ENCODE assay signal across 10 cellular contexts in genomic region chr1:39720094-39720999, GRCh38. TPM values are rescaled to one million over a fixed set of nuclear protein-coding genes. Genes with fewer than 3 reads are reported as not detected.
DNase-seq lines count a peak whose midpoint lies in the region; FAIRE-seq and TF ChIP-seq lines count a peak whose summit lies in the region.
"Had no signal": no experiment of that assay in that cellular context is flagged by ENCODE, and none has a peak within 500 bp of the region (broad histone marks: within the 10 kb centered on the region; RNA-seq: fewer than 3 reads in every experiment).

No MANE protein-coding gene starts in this region.

- intact Hi-C loops in thyroid gland (cut with DNase I) = no loop called here

- H4K20me1 ChIP-seq in keratinocyte (ENCODE audit: control insufficient read depth, extremely low read depth, insufficient read depth, low read length) = no peaks in the 10 kb centered on the region

- DNase-seq in COR-L47 (lab: John Stamatoyannopoulos, UW) (peak; percentile 80), HS-27A (ENCODE audit: low read depth) (peak; percentile 43), NCI-H748 (lab: John Stamatoyannopoulos, UW; ENCODE audit: unreplicated experiment) (peak; percentile 92), keratinocyte (ENCODE audit: low read depth, low spot score) (no peak), thyroid gland (no peak), occipital lobe (lab: John Stamatoyannopoulos, UW) (no peak), T-helper 9 cell (no peak)

- peaks cover 5% of the 10 kb centered on the region for H3K27me3 ChIP-seq in keratinocyte (ENCODE audit: control insufficient read depth, extremely low read depth, insufficient read depth, low read length)
- H3K27me3 ChIP-seq in thyroid gland = no peaks in the 10 kb centered on the region

- no peak overlapping the region for H2AFZ ChIP-seq in keratinocyte (ENCODE audit: control insufficient read depth, low read length)

- no peaks in the 10 kb centered on the region for H3K9me3 ChIP-seq in keratinocyte (ENCODE audit: control insufficient read depth, low read depth, low read length)
- no peaks in the 10 kb centered on the region for H3K9me3 ChIP-seq in thyroid gland

- H3K27ac ChIP-seq in keratinocyte (ENCODE audit: control insufficient read depth, insufficient read depth, low read length) = no peak overlapping the region
- H3K27ac ChIP-seq in thyroid gland = no peak overlapping the region

- peak; percentile 65 for FAIRE-seq in keratinocyte (lab: Jason Lieb, UNC)

- WGBS in thyroid gland, 2 donors = 41 to 45% methylated on average over 7 of the region's 7 CpGs

- peaks cover 4% of the 10 kb centered on the region for H3K4me1 ChIP-seq in keratinocyte (ENCODE audit: control insufficient read depth, extremely low read depth, insufficient read depth, low read length)
- H3K4me1 ChIP-seq in thyroid gland = no peaks in the 10 kb centered on the region

- no peaks in the 10 kb centered on the region for H3K79me2 ChIP-seq in keratinocyte (ENCODE audit: control insufficient read depth, insufficient read depth, low read length)

- no peak overlapping the region for H3K9ac ChIP-seq in keratinocyte (ENCODE audit: control insufficient read depth, extremely low read depth, insufficient read depth, low read length)

- H3K4me3 ChIP-seq in keratinocyte (ENCODE audit: control insufficient read depth in 2 of 3, extremely low read depth in 1 of 3, insufficient read depth in 2 of 3, low read depth in 1 of 3, low read length in 3 of 3) = no peak overlapping the region
- no peak overlapping the region for H3K4me3 ChIP-seq in thyroid gland (replicated peaks in 1 of 3)

- H3K4me3 Mint-ChIP-seq in brain = peak overlapping the region in 1 of 5 experiments; percentile 7
- H3K4me3 Mint-ChIP-seq: IgD-negative memory B cell had no signal

- H3K9me1 ChIP-seq in keratinocyte (ENCODE audit: control insufficient read depth, extremely low read depth, insufficient read depth, low read length) = no peaks in the 10 kb centered on the region

- H3K27me3 Mint-ChIP-seq in brain = peaks cover 55% of the 10 kb centered on the region

- H3K36me3 Mint-ChIP-seq in brain = no peaks in the 10 kb centered on the region
- H3K36me3 Mint-ChIP-seq: IgD-negative memory B cell had no signal

- TF ChIP-seq CTCF in brain (conservative IDR thresholded peaks at IDR 0.05) (peak; percentile 79 to 80), keratinocyte (optimal IDR thresholded peaks at IDR 0.05 in 1 of 3, IDR thresholded peaks at IDR 0.05 in 1 of 3, conservative IDR thresholded peaks at IDR 0.05 in 1 of 3; ENCODE audit: extremely low read depth in 1 of 3, insufficient read depth in 2 of 3, low read length in 3 of 3) (peak in 2 of 3 experiments; percentile 16 to 47), thyroid gland (IDR thresholded peaks at IDR 0.05) (peak; percentile 51 to 90 (median 68))

- H3K9me3 Mint-ChIP-seq in brain = no peaks in the 10 kb centered on the region
- H3K9me3 Mint-ChIP-seq: IgD-negative memory B cell had no signal

- no peak for TF ChIP-seq POLR2A in thyroid gland (IDR thresholded peaks at IDR 0.05)

- dilution Hi-C loops in keratinocyte (cut with MboI; ENCODE audit: extremely low pct_ligation_motif_present, low sequenced_read_pairs) = no loop called here

- no peak overlapping the region for H3K27ac Mint-ChIP-seq in brain
- H3K27ac Mint-ChIP-seq: IgD-negative memory B cell had no signal

- H3K4me1 Mint-ChIP-seq in brain = peaks cover 5% of the 10 kb centered on the region

- H3K36me3 ChIP-seq in keratinocyte (ENCODE audit: control insufficient read depth in 2 of 2, extremely low read depth in 1 of 2, insufficient read depth in 2 of 2, low read length in 2 of 2) (no peaks in the 10 kb centered on the region), thyroid gland (no peaks in the 10 kb centered on the region)

- no peak overlapping the region for H3K4me2 ChIP-seq in keratinocyte (ENCODE audit: control insufficient read depth, extremely low read depth, insufficient read depth, low read depth, low read length)

RNA-seq across cellular contexts. Expression of gene PPIE, which starts 18.3 kb away (rescaled TPM):
- polyA plus RNA-seq in brain (ENCODE audit: insufficient read depth, low read depth, low replicate concordance) = 78.5 TPM
- polyA plus RNA-seq in keratinocyte = 60.6 to 66.4 TPM (median 60.6 TPM) in 3 replicates
- polyA plus RNA-seq in keratinocyte (2011; ENCODE audit: low read depth) = 48.8 TPM
- polyA plus RNA-seq in keratinocyte (2011; cell fraction: cytosol; rRNA removed) = 44.6 and 60.6 TPM in 2 replicates
- 35.4 and 38.6 TPM in 2 replicates for polyA plus RNA-seq in keratinocyte (2011; cell fraction: nucleus; rRNA removed)
- polyA plus RNA-seq in keratinocyte (2012; ENCODE audit: low replicate concordance) = 47.0 and 50.2 TPM in 2 replicates
- polyA minus RNA-seq in keratinocyte = 15.3 to 32.9 TPM (median 32.9 TPM) in 3 replicates
- 14.2 TPM for polyA minus RNA-seq in keratinocyte (2011; cell fraction: cytosol; rRNA and poly(A)+ RNA removed)
- 7.5 and 11.7 TPM in 2 replicates for polyA minus RNA-seq in keratinocyte (2011; cell fraction: nucleus; rRNA and poly(A)+ RNA removed)
- total RNA-seq in thyroid gland = 10 to 100 TPM; 47.1 to 52.7 (median 50.9) TPM
- total RNA-seq in occipital lobe = 23.6 TPM

RNA-seq across cellular contexts. Expression of gene HPCAL4, which starts 29.1 kb away (rescaled TPM):
- polyA plus RNA-seq in brain (ENCODE audit: insufficient read depth, low read depth, low replicate concordance) (20.0 TPM), keratinocyte (not detected in 3 replicates)
- not detected for polyA plus RNA-seq in keratinocyte (2011; ENCODE audit: low read depth)
- not detected in 2 replicates for polyA plus RNA-seq in keratinocyte (2011; cell fraction: cytosol; rRNA removed)
- not detected in 2 replicates for polyA plus RNA-seq in keratinocyte (2011; cell fraction: nucleus; rRNA removed)
- polyA plus RNA-seq in keratinocyte (2012; ENCODE audit: low replicate concordance) = not detected in 2 replicates
- not detected in 3 replicates for polyA minus RNA-seq in keratinocyte
- polyA minus RNA-seq in keratinocyte (2011; cell fraction: cytosol; rRNA and poly(A)+ RNA removed) = not detected
- not detected in 2 replicates for polyA minus RNA-seq in keratinocyte (2011; cell fraction: nucleus; rRNA and poly(A)+ RNA removed)
- total RNA-seq in thyroid gland (under 1 TPM; 0.11 to 0.83 (median 0.29) TPM), occipital lobe (51.2 TPM)
- total RNA-seq: lower leg skin had no signal

RNA-seq across cellular contexts. Expression of gene NT5C1A, which starts 48.4 kb away (rescaled TPM):
- polyA plus RNA-seq in brain (ENCODE audit: insufficient read depth, low read depth, low replicate concordance) (not detected), keratinocyte (not detected in 3 replicates)
- not detected for polyA plus RNA-seq in keratinocyte (2011; ENCODE audit: low read depth)
- not detected in 2 replicates for polyA plus RNA-seq in keratinocyte (2011; cell fraction: cytosol; rRNA removed)
- not detected in 2 replicates for polyA plus RNA-seq in keratinocyte (2011; cell fraction: nucleus; rRNA removed)
- polyA plus RNA-seq in keratinocyte (2012; ENCODE audit: low replicate concordance) = not detected in 2 replicates
- not detected in 3 replicates for polyA minus RNA-seq in keratinocyte
- polyA minus RNA-seq in keratinocyte (2011; cell fraction: cytosol; rRNA and poly(A)+ RNA removed) = not detected
- polyA minus RNA-seq in keratinocyte (2011; cell fraction: nucleus; rRNA and poly(A)+ RNA removed) = not detected in 2 replicates
- total RNA-seq in thyroid gland (under 1 TPM in 2 of 4 donors, not detected in 2; 0.33 to 0.73 TPM), occipital lobe (0.94 TPM)
- total RNA-seq: lower leg skin had no signal
- polyA plus RNA-seq: IgD-negative memory B cell had no signal

RNA-seq across cellular contexts. Expression of gene OXCT2, which starts 50.8 kb away (rescaled TPM):
- polyA plus RNA-seq in brain (ENCODE audit: insufficient read depth, low read depth, low replicate concordance) (0.83 TPM), keratinocyte (0.08 TPM in 1 of 3 replicates, not detected in the others)
- 0.66 TPM for polyA plus RNA-seq in keratinocyte (2011; ENCODE audit: low read depth)
- 0.04 and 0.05 TPM in 2 replicates for polyA plus RNA-seq in keratinocyte (2011; cell fraction: cytosol; rRNA removed)
- 0.22 and 0.37 TPM in 2 replicates for polyA plus RNA-seq in keratinocyte (2011; cell fraction: nucleus; rRNA removed)
- polyA plus RNA-seq in keratinocyte (2012; ENCODE audit: low replicate concordance) = 0.09 TPM in 1 of 2 replicates, not detected in the other
- polyA minus RNA-seq in keratinocyte = not detected in 3 replicates
- polyA minus RNA-seq in keratinocyte (2011; cell fraction: cytosol; rRNA and poly(A)+ RNA removed) = not detected
- not detected in 2 replicates for polyA minus RNA-seq in keratinocyte (2011; cell fraction: nucleus; rRNA and poly(A)+ RNA removed)
- total RNA-seq in thyroid gland (1 to 10 TPM; 2.6 to 8.2 (median 3.5) TPM), occipital lobe (0.47 TPM)

Comparison
In these comparisons a context has a peak if more than half of its experiments do, and no peak if none do; other contexts are left out.
1. DNase-seq: peak in COR-L47 (single experiment), HS-27A (single experiment) and NCI-H748 (single experiment); none in keratinocyte (single experiment), thyroid gland (0 of 2), occipital lobe (single experiment) and T-helper 9 cell (single experiment).
2. RNA of gene HPCAL4, which starts 29.1 kb away (total RNA-seq): 51.2 TPM in occipital lobe (single experiment); 0.11 to 0.83 TPM in thyroid gland; every median in the first group is over 10 times any median in the second.
3. Peak in every context shown above with its lines, with median percentiles within 50 percentile points of each other: CTCF ChIP-seq.